In genomic region chr7:5417106-5418071, GRCh38 we compare ENCODE assay signal across 11 cellular contexts. TPM values are rescaled to one million over a fixed set of nuclear protein-coding genes. Genes with fewer than 3 reads are reported as not detected.
A peak's percentile ranks its signal among the peaks of the same experiment; 100 is the strongest.
DNase-seq lines count a peak whose midpoint lies in the region; ATAC-seq and TF ChIP-seq lines count a peak whose summit lies in the region.
"Had no signal": no experiment of that assay in that cellular context is flagged by ENCODE, and none has a peak within 500 bp of the region (broad histone marks: within the 10 kb centered on the region; RNA-seq: fewer than 3 reads in every experiment).

No MANE protein-coding gene starts in this region.

- peaks cover 8% of the 10 kb centered on the region for H3K27me3 Mint-ChIP-seq in HFFc6 (ENCODE audit: insufficient read depth)

- H3K9ac ChIP-seq in stomach smooth muscle (ENCODE audit: low read length in 2 of 2): peak overlapping the region in 1 of 2 donors; percentile 73

- no peaks in the 10 kb centered on the region for H3K9me3 ChIP-seq in left lung
- H3K9me3 ChIP-seq in stomach smooth muscle (ENCODE audit: control insufficient read depth in 2 of 2, low read length in 2 of 2): no peaks in the 10 kb centered on the region

- TF ChIP-seq CTCF in HFFc6 (IDR thresholded peaks at IDR 0.05) (no peak), left lung (IDR thresholded peaks at IDR 0.05) (no peak)

- H3K27ac ChIP-seq in left lung: peak overlapping the region; percentile 99 to 100
- peak overlapping the region; percentile 97 for H3K27ac ChIP-seq in stomach smooth muscle (ENCODE audit: low read length)

- H3K4me1 ChIP-seq in left lung: peaks cover 21 to 56% of the 10 kb centered on the region in 2 donors
- peaks cover 45% of the 10 kb centered on the region for H3K4me1 ChIP-seq in stomach smooth muscle (ENCODE audit: control insufficient read depth, insufficient read depth, low read length)

- intact Hi-C loops in left lung (cut with DNase I): no loop called here

- H3K4me3 Mint-ChIP-seq in HFFc6: peak overlapping the region; percentile 92; the same call in 1 of the 2 replicates

- peaks cover 4% of the 10 kb centered on the region for H3K36me3 Mint-ChIP-seq in HFFc6 (ENCODE audit: low read depth)

- H3K9me3 Mint-ChIP-seq in HFFc6: no peaks in the 10 kb centered on the region; the same call in 1 of the 2 replicates

- peak overlapping the region; percentile 86 for H3K27ac Mint-ChIP-seq in HFFc6

- DNase-seq in HFFc6 (peak; percentile 49), astrocyte of the hippocampus (ENCODE audit: low read depth, low spot score) (peak; percentile 71), left lung (peak in 1 of 2 donors; percentile 49), GDM1 (lab: John Stamatoyannopoulos, UW) (no peak), SKM-1 treated with dmso at 0.1 percent for 144 hours (lab: John Stamatoyannopoulos, UW; ENCODE audit: unreplicated experiment) (no peak), GM19238 (ENCODE audit: insufficient read length, low spot score) (no peak), DMS153 treated with DMSO at 0.1 percent for 48 hours (lab: John Stamatoyannopoulos, UW; ENCODE audit: unreplicated experiment) (no peak)
- DNase-seq: activated T-cell treated with anti-CD3 and anti-CD28 coated beads, Interleukin-2, amount 50 U/mL, for 1 hour; SHP77 treated with DMSO at 0.1 percent for 48 hours; stimulated activated CD4-positive, alpha-beta T cell treated with anti-CD3 and anti-CD28 coated beads, Interleukin-15, amount 100 ng/mL, for 24 hours had no signal

- H3K27me3 ChIP-seq in left lung: peaks cover 0 to 9% of the 10 kb centered on the region in 2 donors
- H3K27me3 ChIP-seq in stomach smooth muscle (ENCODE audit: control insufficient read depth in 1 of 2, insufficient read depth in 2 of 2, low read length in 2 of 2): no peaks in the 10 kb centered on the region

- peak; percentile 3 for ATAC-seq in left lung

- peaks cover 37% of the 10 kb centered on the region for H3K4me1 Mint-ChIP-seq in HFFc6 (ENCODE audit: low read depth)

- H3K4me3 ChIP-seq in left lung (no peak overlapping the region), stomach smooth muscle (ENCODE audit: low read length in 2 of 2) (peak overlapping the region in 1 of 2 donors; percentile 90)

- H3K36me3 ChIP-seq in left lung (no peaks in the 10 kb centered on the region), stomach smooth muscle (ENCODE audit: control insufficient read depth in 2 of 2, insufficient read depth in 2 of 2, low read length in 2 of 2) (peaks cover 0 to 2% of the 10 kb centered on the region in 2 donors)

RNA-seq across cellular contexts. Expression of gene TNRC18, which starts 6.2 kb away (rescaled TPM):
- total RNA-seq in HFFc6 (2021; fragmentation: NEBNext Ultra II Directional; extraction: Animal tissue kit (Norgen Biotek cat#: 25700)): 10 to 100 TPM; 70.6 to 87.1 (median 79.9) TPM
- 100 to 1,000 TPM in 1 of 2 donors, 10 to 100 TPM in 1; 94.4 to 102 TPM for total RNA-seq in left lung

Comparison
In these comparisons a context has a peak if more than half of its experiments do, and no peak if none do; other contexts are left out.
1. DNase-seq: peak in HFFc6 (single experiment) and astrocyte of the hippocampus (single experiment); none in GDM1 (single experiment), SKM-1 treated with dmso at 0.1 percent for 144 hours (single experiment), GM19238 (single experiment) and DMS153 treated with DMSO at 0.1 percent for 48 hours (single experiment).